8 cellular contexts compared by ENCODE assay signal in the genomic region with DNA sequence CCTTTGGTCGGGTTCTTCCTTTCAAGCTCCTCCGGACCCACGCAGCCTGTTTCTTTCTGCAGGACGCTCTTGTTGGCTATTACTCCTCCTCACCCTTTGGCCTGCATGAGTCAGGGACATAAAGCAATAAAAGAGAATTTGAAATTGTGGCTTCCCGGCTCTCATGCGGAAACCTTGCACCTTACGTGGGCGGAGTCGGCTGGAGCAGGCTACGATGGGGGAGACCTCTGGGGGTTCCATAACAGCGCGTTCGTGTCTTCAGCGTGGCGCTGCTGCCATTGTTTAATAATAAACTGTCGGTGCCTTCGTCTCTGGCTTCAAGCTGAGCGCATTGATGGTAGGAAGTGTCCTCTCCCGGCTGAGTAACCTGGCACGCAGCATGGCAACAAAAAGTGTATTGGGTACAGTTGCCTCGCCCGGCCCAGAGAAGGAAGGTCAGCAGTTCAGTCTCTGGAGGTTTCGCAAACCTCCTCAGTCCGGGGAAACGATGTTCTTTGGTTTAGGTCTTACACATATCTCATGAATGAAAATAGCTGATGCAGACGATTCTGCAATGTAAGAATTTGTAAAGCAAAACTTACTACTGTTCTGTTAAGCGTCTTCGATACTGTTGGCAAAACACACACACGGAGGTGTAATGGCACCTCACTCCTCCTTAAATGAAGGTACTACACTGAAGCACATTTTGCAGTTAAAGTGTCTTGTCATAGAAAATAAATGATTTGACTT. TPM values are rescaled to one million over a fixed set of nuclear protein-coding genes. Genes with fewer than 3 reads are reported as not detected.
A peak's percentile ranks its signal among the peaks of the same experiment; 100 is the strongest.
DNase-seq lines count a peak whose midpoint lies in the region; ATAC-seq and TF ChIP-seq lines count a peak whose summit lies in the region.

No MANE protein-coding gene starts in this region.

- in situ Hi-C loops in ACHN (cut with HindIII; ENCODE audit: low pct_ligation_motif_present, low pct_unique_long_range_greater_than_20kb, low sequenced_read_pairs), result no loop called here

- H3K4me3 Mint-ChIP-seq in T-cell, result peak overlapping the region; percentile 99
- H3K4me3 Mint-ChIP-seq in natural killer cell treated with Interleukin-12 subunit alpha and Interleukin-12 subunit beta and Interleukin-15 and Interleukin-18, amount 100 ng/mL, for 72 hours, result peak overlapping the region; percentile 92

- H3K27ac Mint-ChIP-seq in T-cell, result peak overlapping the region; percentile 89 to 90
- H3K27ac Mint-ChIP-seq in natural killer cell treated with Interleukin-12 subunit alpha and Interleukin-12 subunit beta and Interleukin-15 and Interleukin-18, amount 100 ng/mL, for 72 hours, result peak overlapping the region; percentile 99 to 100

- no peaks in the 10 kb centered on the region for H3K9me3 Mint-ChIP-seq in T-cell
- no peaks in the 10 kb centered on the region for H3K9me3 Mint-ChIP-seq in natural killer cell treated with Interleukin-12 subunit alpha and Interleukin-12 subunit beta and Interleukin-15 and Interleukin-18, amount 100 ng/mL, for 72 hours

- CTCF ChIA-PET in T-cell (lab: Charles Lee), result interaction anchor here (1.2 to 1.6 kb wide), 4 partner anchors 10 to 367 kb away, joined by 3 to 6 read pairs (median 3); no protein-coding TSS in a partner anchor

- peaks cover 6% of the 10 kb centered on the region for H3K36me3 Mint-ChIP-seq in T-cell
- H3K36me3 Mint-ChIP-seq in natural killer cell treated with Interleukin-12 subunit alpha and Interleukin-12 subunit beta and Interleukin-15 and Interleukin-18, amount 100 ng/mL, for 72 hours, result no peaks in the 10 kb centered on the region

- POLR2A ChIA-PET in T-cell (lab: Charles Lee), result interaction anchor here (0.5 to 0.8 kb wide), 6 partner anchors 276 to 1734 kb away, joined by 3 to 5 read pairs (median 4); no protein-coding TSS in a partner anchor

- peaks cover 32 to 46% (median 43%) of the 10 kb centered on the region in 3 donors for H3K4me1 Mint-ChIP-seq in T-cell
- peaks cover 22 to 23% of the 10 kb centered on the region in 2 donors for H3K4me1 Mint-ChIP-seq in natural killer cell treated with Interleukin-12 subunit alpha and Interleukin-12 subunit beta and Interleukin-15 and Interleukin-18, amount 100 ng/mL, for 72 hours (ENCODE audit: low read depth in 2 of 2)

- DNase-seq in GM12865 (ENCODE audit: low read depth) (peak; percentile 34), HS-5 (ENCODE audit: low read depth) (peak; percentile 41), T-cell (peak in 15 of 34 experiments; percentile 54 to 70 (median 64)), ACHN (no peak), cortex of kidney (lab: John Stamatoyannopoulos, UW) (no peak)
- no peak for DNase-seq in natural killer cell treated with Interleukin-12 subunit alpha and Interleukin-12 subunit beta and Interleukin-15 and Interleukin-18, amount 100 ng/mL, for 72 hours (ENCODE audit: low spot score)

- ATAC-seq in GM21447 (IDR thresholded peaks at IDR 0.05; ENCODE audit: unreplicated experiment) (peak; percentile 35), T-cell (replicated peaks in 1 of 4) (peak; percentile 46 to 60 (median 51)), esophagus mucosa (peak; percentile 73)
- ATAC-seq in natural killer cell treated with Interleukin-12 subunit alpha and Interleukin-12 subunit beta and Interleukin-15 and Interleukin-18, amount 100 ng/mL, for 72 hours, result peak; percentile 53 to 62

- H3K4me3 ChIP-seq in GM12865 (ENCODE audit: low read depth, low read length), result peak overlapping the region; percentile 81

- no peaks in the 10 kb centered on the region for H3K27me3 Mint-ChIP-seq in T-cell
- H3K27me3 Mint-ChIP-seq in natural killer cell treated with Interleukin-12 subunit alpha and Interleukin-12 subunit beta and Interleukin-15 and Interleukin-18, amount 100 ng/mL, for 72 hours, result peaks cover 0 to 8% of the 10 kb centered on the region in 2 donors

- no peak for TF ChIP-seq CTCF in GM12865 (IDR thresholded peaks at IDR 0.05; ENCODE audit: insufficient read depth, low read depth, low read length, missing control alignments)

RNA-seq across cellular contexts. Expression of gene CCDC186, which starts 0.6 kb away (rescaled TPM):
- total RNA-seq in T-cell (10 to 100 TPM; 25.2 to 46.7 (median 27.0) TPM), esophagus mucosa (19.7 TPM)
- total RNA-seq in natural killer cell treated with Interleukin-12 subunit alpha and Interleukin-12 subunit beta and Interleukin-15 and Interleukin-18, amount 100 ng/mL, for 72 hours, result 10 to 100 TPM; 22.4 to 24.1 TPM

RNA-seq across cellular contexts. Expression of gene TDRD1, which starts 4.5 kb away (rescaled TPM):
- under 1 TPM in 4 of 5 donors, not detected in 1; 0.12 to 0.38 (median 0.25) TPM for total RNA-seq in T-cell
- not detected for total RNA-seq in esophagus mucosa
- under 1 TPM in 1 of 2 donors, not detected in 1; 0.24 TPM for total RNA-seq in natural killer cell treated with Interleukin-12 subunit alpha and Interleukin-12 subunit beta and Interleukin-15 and Interleukin-18, amount 100 ng/mL, for 72 hours

Comparison
In these comparisons a context has a peak if more than half of its experiments do, and no peak if none do; other contexts are left out.
1. DNase-seq: peak in GM12865 (single experiment) and HS-5 (single experiment); none in natural killer cell treated with Interleukin-12 subunit alpha and Interleukin-12 subunit beta and Interleukin-15 and Interleukin-18, amount 100 ng/mL, for 72 hours (single experiment), ACHN (single experiment) and cortex of kidney (single experiment).
2. Peak in every context shown above with its lines, with median percentiles within 50 percentile points of each other: ATAC-seq.